In genomic region chr1:153977250-153978240, GRCh38 we compare ENCODE assay signal across 8 cellular contexts. TPM values are rescaled to one million over a fixed set of nuclear protein-coding genes. Genes with fewer than 3 reads are reported as not detected.
DNase-seq lines count a peak whose midpoint lies in the region; ATAC-seq and TF ChIP-seq lines count a peak whose summit lies in the region.

Gene JTB (minus strand): TSS chr1:153977674. CDS start chr1:153977252, 422 bp downstream.

- no peaks in the 10 kb centered on the region for H3K9me3 Mint-ChIP-seq in natural killer cell treated with Interleukin-12 subunit alpha and Interleukin-12 subunit beta and Interleukin-15 and Interleukin-18, amount 100 ng/mL, for 72 hours
- no peaks in the 10 kb centered on the region for H3K9me3 Mint-ChIP-seq in stimulated activated naive CD8-positive, alpha-beta T cell treated with anti-CD3 and anti-CD28 coated beads, Interleukin-15, amount 100 ng/mL, for 72 hours

- H3K4me3 Mint-ChIP-seq in natural killer cell treated with Interleukin-12 subunit alpha and Interleukin-12 subunit beta and Interleukin-15 and Interleukin-18, amount 100 ng/mL, for 72 hours: peak within 1 kb of the TSS; percentile 99
- peak within 1 kb of the TSS; percentile 97 for H3K4me3 Mint-ChIP-seq in stimulated activated naive CD8-positive, alpha-beta T cell treated with anti-CD3 and anti-CD28 coated beads, Interleukin-15, amount 100 ng/mL, for 72 hours

- H3K4me1 Mint-ChIP-seq in natural killer cell treated with Interleukin-12 subunit alpha and Interleukin-12 subunit beta and Interleukin-15 and Interleukin-18, amount 100 ng/mL, for 72 hours (ENCODE audit: low read depth in 2 of 2): peaks cover 28 to 32% of the 10 kb centered on the region in 2 donors
- peaks cover 44% of the 10 kb centered on the region for H3K4me1 Mint-ChIP-seq in stimulated activated naive CD8-positive, alpha-beta T cell treated with anti-CD3 and anti-CD28 coated beads, Interleukin-15, amount 100 ng/mL, for 72 hours

- DNase-seq in DMS 273 treated with DMSO at 0.1 percent for 48 hours (lab: John Stamatoyannopoulos, UW) (peak; percentile 76), LoVo (ENCODE audit: low spot score) (peak; percentile 82), SHP77 (lab: John Stamatoyannopoulos, UW) (peak; percentile 93 to 98), fibroblast of pulmonary artery (ENCODE audit: low read depth) (peak; percentile 78)
- peak; percentile 76 for DNase-seq in activated T-helper 9 cell treated with anti-CD3 and anti-CD28 coated beads, Interleukin-2, amount 50 U/mL, for 16 hours (ENCODE audit: low read depth)
- DNase-seq in natural killer cell treated with Interleukin-12 subunit alpha and Interleukin-12 subunit beta and Interleukin-15 and Interleukin-18, amount 100 ng/mL, for 72 hours (ENCODE audit: low spot score): peak; percentile 84
- peak; percentile 69 to 80 for DNase-seq in stimulated activated naive CD8-positive, alpha-beta T cell treated with anti-CD3 and anti-CD28 coated beads, Interleukin-15, amount 100 ng/mL, for 72 hours

- H3K27ac Mint-ChIP-seq in natural killer cell treated with Interleukin-12 subunit alpha and Interleukin-12 subunit beta and Interleukin-15 and Interleukin-18, amount 100 ng/mL, for 72 hours: peak within 1 kb of the TSS; percentile 86 to 94
- H3K27ac Mint-ChIP-seq in stimulated activated naive CD8-positive, alpha-beta T cell treated with anti-CD3 and anti-CD28 coated beads, Interleukin-15, amount 100 ng/mL, for 72 hours: peak within 1 kb of the TSS; percentile 92 to 95

- no peaks in the 10 kb centered on the region for H3K27me3 Mint-ChIP-seq in natural killer cell treated with Interleukin-12 subunit alpha and Interleukin-12 subunit beta and Interleukin-15 and Interleukin-18, amount 100 ng/mL, for 72 hours
- H3K27me3 Mint-ChIP-seq in stimulated activated naive CD8-positive, alpha-beta T cell treated with anti-CD3 and anti-CD28 coated beads, Interleukin-15, amount 100 ng/mL, for 72 hours: no peaks in the 10 kb centered on the region

- H3K36me3 Mint-ChIP-seq in natural killer cell treated with Interleukin-12 subunit alpha and Interleukin-12 subunit beta and Interleukin-15 and Interleukin-18, amount 100 ng/mL, for 72 hours: peaks cover 11% of the 10 kb centered on the region

- ATAC-seq in GM21737 (IDR thresholded peaks at IDR 0.05; ENCODE audit: unreplicated experiment): peak; percentile 69
- peak; percentile 94 to 96 for ATAC-seq in natural killer cell treated with Interleukin-12 subunit alpha and Interleukin-12 subunit beta and Interleukin-15 and Interleukin-18, amount 100 ng/mL, for 72 hours
- peak; percentile 94 for ATAC-seq in stimulated activated naive CD8-positive, alpha-beta T cell treated with anti-CD3 and anti-CD28 coated beads, Interleukin-15, amount 100 ng/mL, for 72 hours

- peak within 1 kb of the TSS; percentile 94 for H3K4me3 ChIP-seq in fibroblast of pulmonary artery (replicated peaks; ENCODE audit: low read depth, low read length)

- TF ChIP-seq CTCF in fibroblast of pulmonary artery (IDR thresholded peaks at IDR 0.05; ENCODE audit: low read length, missing control alignments): no peak

RNA-seq across cellular contexts. Expression of gene JTB, which starts in this region (rescaled TPM):
- 100 to 1,000 TPM; 164 to 255 TPM for total RNA-seq in natural killer cell treated with Interleukin-12 subunit alpha and Interleukin-12 subunit beta and Interleukin-15 and Interleukin-18, amount 100 ng/mL, for 72 hours

Comparison
In these comparisons a context has a peak if more than half of its experiments do, and no peak if none do; other contexts are left out.
1. Peak in every context shown above with its lines: DNase-seq, ATAC-seq and H3K4me3 ChIP-seq.